Comparison of ENCODE assay signal across 8 cellular contexts in genomic region chr6:43506667-43507471, GRCh38. TPM values are rescaled to one million over a fixed set of nuclear protein-coding genes. Genes with fewer than 3 reads are reported as not detected.
DNase-seq lines count a peak whose midpoint lies in the region; ATAC-seq and TF ChIP-seq lines count a peak whose summit lies in the region.

No MANE protein-coding gene starts in this region.

- H3K27ac ChIP-seq in adrenal gland (peak overlapping the region in 3 of 5 donors; percentile 27 to 70 (median 64)), heart right ventricle (peak overlapping the region in 2 of 10 donors; percentile 21 to 23)

- H3K27me3 ChIP-seq in adrenal gland (no peaks in the 10 kb centered on the region), heart right ventricle (peaks cover 0 to 27% (median 0%) of the 10 kb centered on the region in 7 donors)

- DNase-seq in COLO829 (ENCODE audit: low spot score) (peak; percentile 79), NCI-H1417 treated with DMSO at 0.1 percent for 48 hours (lab: John Stamatoyannopoulos, UW) (peak; percentile 12), T-helper 1 cell (peak; percentile 45 to 81 (median 69)), adrenal gland (peak; percentile 80 to 95 (median 86)), heart right ventricle (peak; percentile 58 to 81), renal cortical epithelial cell (ENCODE audit: low read depth) (peak; percentile 65), cortex of kidney (lab: John Stamatoyannopoulos, UW) (no peak)

- ATAC-seq in GM21737 (IDR thresholded peaks at IDR 0.05; ENCODE audit: unreplicated experiment) (peak; percentile 45), heart right ventricle (peak; percentile 6 to 72 (median 52))

- H3K9me3 ChIP-seq in adrenal gland (replicated peaks in 1 of 3) (no peaks in the 10 kb centered on the region), heart right ventricle (no peaks in the 10 kb centered on the region)

- H3K4me3 ChIP-seq in adrenal gland (no peak overlapping the region), heart right ventricle (no peak overlapping the region)

- TF ChIP-seq POLR2A in adrenal gland (IDR thresholded peaks at IDR 0.05), result no peak

- intact Hi-C loops in adrenal gland (cut with DNase I), result loop anchor here (5.0 to 10.0 kb wide), 3 partner anchors 55 to 122 kb away; no protein-coding TSS in a partner anchor
- intact Hi-C loops in heart right ventricle (cut with DNase I), result loop anchor here in 9 of 10 donors (1.0 to 10.0 kb wide), 11 partner anchors 40 to 322 kb away; partner anchors contain the start of genes DLK2 (in 3 of the 9) and CUL9 (in 1 of the 9)

- H3K36me3 ChIP-seq in adrenal gland (replicated peaks in 1 of 2) (peaks cover 0 to 50% of the 10 kb centered on the region in 2 donors), heart right ventricle (peaks cover 0 to 56% (median 27%) of the 10 kb centered on the region in 9 donors)

- 22 to 32% (median 25%) methylated on average over 10 to 14 of the region's 14 CpGs for WGBS in adrenal gland, 4 donors
- 25 to 27% methylated on average over 14 of the region's 14 CpGs for WGBS in heart right ventricle, 2 donors

- H3K4me1 ChIP-seq in adrenal gland (replicated peaks in 1 of 2) (peaks cover 18% of the 10 kb centered on the region in 2 donors), heart right ventricle (peaks cover 7 to 62% (median 42%) of the 10 kb centered on the region in 9 donors)

- TF ChIP-seq CTCF in adrenal gland (IDR thresholded peaks at IDR 0.05) (peak; percentile 96 to 98 (median 96)), heart right ventricle (IDR thresholded peaks at IDR 0.05) (peak; percentile 90 to 99 (median 96))

RNA-seq across cellular contexts. Expression of gene LRRC73, which starts 3.3 kb away (rescaled TPM):
- total RNA-seq in adrenal gland (10 to 100 TPM in 3 of 8 donors, 1 to 10 TPM in 5; 1.4 to 15.0 (median 6.3) TPM), heart right ventricle (1 to 10 TPM in 8 of 10 donors, under 1 TPM in 2; 0.53 to 3.8 (median 2.1) TPM), renal cortical epithelial cell (0.35 and 1.1 TPM in 2 replicates)
- polyA plus RNA-seq in adrenal gland (1 to 10 TPM; 2.8 to 4.0 (median 3.1) TPM), heart right ventricle (1 to 10 TPM in 1 of 2 donors, under 1 TPM in 1; 0.44 to 1.9 TPM)

RNA-seq across cellular contexts. Expression of gene YIPF3, which starts 9.9 kb away (rescaled TPM):
- 100 to 1,000 TPM; 121 to 271 (median 160) TPM for total RNA-seq in adrenal gland
- polyA plus RNA-seq in adrenal gland, result 100 to 1,000 TPM in 1 of 3 donors, 10 to 100 TPM in 2; 78.1 to 139 (median 98.0) TPM
- 10 to 100 TPM; 52.6 to 86.3 (median 69.0) TPM for total RNA-seq in heart right ventricle
- polyA plus RNA-seq in heart right ventricle, result 100 to 1,000 TPM in 1 of 2 donors, 10 to 100 TPM in 1; 50.3 to 115 TPM
- 114 and 161 TPM in 2 replicates for total RNA-seq in renal cortical epithelial cell

RNA-seq across cellular contexts. Expression of gene POLR1C, which starts 10.0 kb away (rescaled TPM):
- total RNA-seq in adrenal gland, result 10 to 100 TPM; 16.8 to 54.4 (median 29.4) TPM
- 10 to 100 TPM; 36.7 to 67.2 (median 50.7) TPM for polyA plus RNA-seq in adrenal gland
- 10 to 100 TPM; 10.3 to 21.9 (median 15.3) TPM for total RNA-seq in heart right ventricle
- polyA plus RNA-seq in heart right ventricle, result 10 to 100 TPM; 13.9 to 35.5 TPM
- 36.1 and 49.0 TPM in 2 replicates for total RNA-seq in renal cortical epithelial cell

RNA-seq across cellular contexts. Expression of gene TJAP1, which starts 29.5 kb away (rescaled TPM):
- total RNA-seq in adrenal gland (10 to 100 TPM; 24.5 to 66.0 (median 33.0) TPM), heart right ventricle (10 to 100 TPM; 14.7 to 29.3 (median 19.6) TPM), renal cortical epithelial cell (6.4 and 19.6 TPM in 2 replicates)
- polyA plus RNA-seq in adrenal gland (10 to 100 TPM; 17.6 to 77.5 (median 54.4) TPM), heart right ventricle (10 to 100 TPM; 13.0 to 29.7 TPM)

RNA-seq across cellular contexts. Expression of gene DLK2, which starts 51.5 kb away (rescaled TPM):
- total RNA-seq in adrenal gland (1 to 10 TPM in 3 of 8 donors, under 1 TPM in 2, not detected in 3; 0.14 to 3.9 (median 1.5) TPM), heart right ventricle (1 to 10 TPM in 6 of 10 donors, under 1 TPM in 3, not detected in 1; 0.28 to 5.1 (median 1.2) TPM), renal cortical epithelial cell (1.3 TPM in 1 of 2 replicates, not detected in the other)
- polyA plus RNA-seq in adrenal gland (1 to 10 TPM in 1 of 3 donors, under 1 TPM in 1, not detected in 1; 0.64 to 1.0 TPM), heart right ventricle (1 to 10 TPM; 1.8 to 4.5 TPM)
